Comparison of ENCODE assay signal across 22 cellular contexts in the genomic region with DNA sequence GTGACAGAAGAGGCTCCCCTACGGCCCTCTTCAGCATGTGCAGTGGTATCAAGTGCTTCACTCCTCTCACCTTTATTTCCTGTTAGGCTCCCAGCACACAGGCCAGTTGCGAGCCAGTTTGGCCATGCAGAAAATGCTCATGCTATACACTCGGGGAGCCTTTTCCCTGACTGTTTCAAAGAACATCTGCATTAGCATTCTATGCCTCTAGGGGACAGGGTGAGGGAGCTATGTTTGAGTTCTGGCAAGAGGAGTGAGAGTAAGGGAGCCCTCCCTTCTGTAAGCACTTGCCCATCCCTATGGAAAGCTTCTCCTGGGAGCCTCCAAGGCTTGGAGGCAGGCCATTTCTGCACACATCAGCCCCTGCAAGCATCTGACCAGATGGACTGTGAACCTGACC.
"Had no signal": no experiment of that assay in that cellular context is flagged by ENCODE, and none has a peak within 500 bp of the region (broad histone marks: within the 10 kb centered on the region; RNA-seq: fewer than 3 reads in every experiment).

No MANE protein-coding gene starts in this region.

- H3K36me3 ChIP-seq: cardiac muscle cell, heart right ventricle, left ventricle myocardium inferior, sigmoid colon, stomach, suprapubic skin, tibial nerve had no signal

- H3K4me1 ChIP-seq: body of pancreas, heart right ventricle, left ventricle myocardium inferior, sigmoid colon, stomach, suprapubic skin, tibial nerve had no signal

- DNase-seq: activated gamma-delta T cell treated with Interleukin-2 at 50 U/mL for 16 hours; activated T-cell treated with anti-CD3 and anti-CD28 coated beads, Interleukin-2, amount 50 U/mL, for 1 hour; anterior cingulate cortex; body of pancreas; cortex of kidney; heart right ventricle; immature natural killer cell; kidney glomerular epithelial cell; left ventricle myocardium inferior; mammary epithelial cell; midbrain; sigmoid colon; stimulated activated CD4-positive, alpha-beta T cell treated with anti-CD3 and anti-CD28 coated beads, Interleukin-15, amount 100 ng/mL, for 24 hours; stomach; T-helper 9 cell had no signal

- H3K27ac ChIP-seq: body of pancreas, cardiac muscle cell, heart right ventricle, left ventricle myocardium inferior, sigmoid colon, stomach, suprapubic skin, tibial nerve had no signal

- H3K4me1 Mint-ChIP-seq: activated naive CD4-positive, alpha-beta T cell treated with anti-CD3 and anti-CD28 coated beads, Interleukin-2, amount 50 U/mL, for 24 hours; immature natural killer cell; stimulated activated memory B cell treated with anti-CD40 and anti-IgM and Interleukin-4, amounts not matched to agents 10 μg/mL and 1 μg/mL and 100 μg/mL, for 72 hours had no signal

- H3K4me3 ChIP-seq: body of pancreas, cardiac muscle cell, heart right ventricle, left ventricle myocardium inferior, sigmoid colon, smooth muscle cell, stomach, suprapubic skin, tibial nerve had no signal

- ATAC-seq: body of pancreas; heart right ventricle; natural killer cell treated with Interleukin-12 subunit alpha and Interleukin-12 subunit beta and Interleukin-15 and Interleukin-18, amount 100 ng/mL, for 72 hours; stimulated activated memory B cell treated with anti-CD40 and anti-IgM and Interleukin-4, amounts not matched to agents 10 μg/mL and 1 μg/mL and 100 μg/mL, for 72 hours had no signal

- H3K27me3 Mint-ChIP-seq: stimulated activated memory B cell treated with anti-CD40 and anti-IgM and Interleukin-4, amounts not matched to agents 10 μg/mL and 1 μg/mL and 100 μg/mL, for 72 hours had no signal

- H3K4me3 Mint-ChIP-seq: activated naive CD4-positive, alpha-beta T cell treated with anti-CD3 and anti-CD28 coated beads, Interleukin-2, amount 50 U/mL, for 24 hours; immature natural killer cell; natural killer cell treated with Interleukin-12 subunit alpha and Interleukin-12 subunit beta and Interleukin-15 and Interleukin-18, amount 100 ng/mL, for 72 hours; stimulated activated memory B cell treated with anti-CD40 and anti-IgM and Interleukin-4, amounts not matched to agents 10 μg/mL and 1 μg/mL and 100 μg/mL, for 72 hours had no signal

- H3K9me3 ChIP-seq: body of pancreas, heart right ventricle, left ventricle myocardium inferior, sigmoid colon, stomach, suprapubic skin, tibial nerve had no signal

- H3K27ac Mint-ChIP-seq: activated naive CD4-positive, alpha-beta T cell treated with anti-CD3 and anti-CD28 coated beads, Interleukin-2, amount 50 U/mL, for 24 hours; immature natural killer cell; natural killer cell treated with Interleukin-12 subunit alpha and Interleukin-12 subunit beta and Interleukin-15 and Interleukin-18, amount 100 ng/mL, for 72 hours; stimulated activated memory B cell treated with anti-CD40 and anti-IgM and Interleukin-4, amounts not matched to agents 10 μg/mL and 1 μg/mL and 100 μg/mL, for 72 hours had no signal

- H3K36me3 Mint-ChIP-seq: activated naive CD4-positive, alpha-beta T cell treated with anti-CD3 and anti-CD28 coated beads, Interleukin-2, amount 50 U/mL, for 24 hours; immature natural killer cell; natural killer cell treated with Interleukin-12 subunit alpha and Interleukin-12 subunit beta and Interleukin-15 and Interleukin-18, amount 100 ng/mL, for 72 hours; stimulated activated memory B cell treated with anti-CD40 and anti-IgM and Interleukin-4, amounts not matched to agents 10 μg/mL and 1 μg/mL and 100 μg/mL, for 72 hours had no signal

- H3K9me3 Mint-ChIP-seq: activated naive CD4-positive, alpha-beta T cell treated with anti-CD3 and anti-CD28 coated beads, Interleukin-2, amount 50 U/mL, for 24 hours; natural killer cell treated with Interleukin-12 subunit alpha and Interleukin-12 subunit beta and Interleukin-15 and Interleukin-18, amount 100 ng/mL, for 72 hours; stimulated activated memory B cell treated with anti-CD40 and anti-IgM and Interleukin-4, amounts not matched to agents 10 μg/mL and 1 μg/mL and 100 μg/mL, for 72 hours had no signal

- H3K27me3 ChIP-seq: body of pancreas, heart right ventricle, sigmoid colon, stomach, suprapubic skin, tibial nerve had no signal
